ENCODE assay signal across 19 cellular contexts in genomic region chr5:146441896-146442295, GRCh38. TPM values are rescaled to one million over a fixed set of nuclear protein-coding genes. Genes with fewer than 3 reads are reported as not detected.
DNase-seq lines count a peak whose midpoint lies in the region; ATAC-seq and TF ChIP-seq lines count a peak whose summit lies in the region.
"Had no signal": no experiment of that assay in that cellular context is flagged by ENCODE, and none has a peak within 500 bp of the region (broad histone marks: within the 10 kb centered on the region; RNA-seq: fewer than 3 reads in every experiment).

No MANE protein-coding gene starts in this region.

- intact Hi-C loops in mammary epithelial cell (cut with micrococcal nuclease), result no loop called here
- intact Hi-C loops in MCF 10A (cut with micrococcal nuclease), result no loop called here

- BruUV-seq in mammary epithelial cell (replicated peaks; lab: Mats Ljungman, UMichigan) (no TSS peak), MCF 10A (replicated peaks; lab: Mats Ljungman, UMichigan) (no TSS peak)

- TF ChIP-seq CTCF in mammary epithelial cell (conservative IDR thresholded peaks at IDR 0.05 in 1 of 2, IDR thresholded peaks at IDR 0.05 in 1 of 2; ENCODE audit: extremely low read depth in 1 of 2, insufficient read depth in 1 of 2, low read depth in 1 of 2, low read length in 2 of 2) (no peak), MCF 10A (IDR thresholded peaks at IDR 0.05; ENCODE audit: unreplicated experiment) (no peak), foreskin keratinocyte (conservative IDR thresholded peaks at IDR 0.05) (no peak), type B pancreatic cell (conservative IDR thresholded peaks at IDR 0.05) (no peak), GM10248 (IDR thresholded peaks at IDR 0.05; ENCODE audit: control extremely low read depth, extremely low read depth, low read depth, missing control alignments) (no peak)

- WGBS in mammary epithelial cell (ENCODE audit: low coverage, missing lambda C conversion rate), result 58% methylated on average over 2 of the region's 2 CpGs

- POLR2A ChIA-PET in MCF 10A (lab: Yijun Ruan, JAX), result interaction anchor here (0.6 to 1.7 kb wide), 2 partner anchors 8 to 1250 kb away, joined by 3 to 4 read pairs; no protein-coding TSS in a partner anchor
- POLR2A ChIA-PET in GM10248 (lab: Yijun Ruan, JAX), result no interaction called here

- no peak overlapping the region for H2AFZ ChIP-seq in mammary epithelial cell (ENCODE audit: low read depth, low read length)

- H3K79me2 ChIP-seq in mammary epithelial cell (ENCODE audit: insufficient read depth, low read length), result no peaks in the 10 kb centered on the region

- H3K36me3 Mint-ChIP-seq in MCF 10A (ENCODE audit: insufficient read depth, unreplicated experiment) (peaks cover 6% of the 10 kb centered on the region), type B pancreatic cell (no peaks in the 10 kb centered on the region)

- H3K4me1 ChIP-seq in mammary epithelial cell (ENCODE audit: insufficient read depth, low read length) (peaks cover 13% of the 10 kb centered on the region), foreskin keratinocyte (peaks cover 15% of the 10 kb centered on the region)
- H3K4me1 ChIP-seq: BE2C had no signal

- DNase-seq in mammary epithelial cell (peak; percentile 67), MCF 10A (ENCODE audit: unreplicated experiment) (no peak), amniotic epithelial cell (ENCODE audit: low read depth) (peak; percentile 17), foreskin keratinocyte (peak; percentile 59 to 83), HCEC 1CT (no peak), type B pancreatic cell (ENCODE audit: extremely low spot score, unreplicated experiment) (no peak), GM10248 (ENCODE audit: extremely low spot score) (no peak), DMS153 (lab: John Stamatoyannopoulos, UW) (no peak)
- DNase-seq: BE2C; CD4-positive, alpha-beta T cell; GDM1; GOT3; MM.1S; NCI-H1092 treated with DMSO at 0.1 percent for 48 hours; NCI-H1694 treated with DMSO at 0.1 percent for 48 hours; NCI-H69; NK-92 treated with Interleukin-12 subunit alpha and Interleukin-12 subunit beta, amount 100 ng/mL, for 24 hours had no signal

- H3K4me3 Mint-ChIP-seq in MCF 10A (ENCODE audit: unreplicated experiment) (no peak overlapping the region), type B pancreatic cell (no peak overlapping the region)
- H3K4me3 Mint-ChIP-seq: CD4-positive, alpha-beta T cell had no signal

- H3K4me1 Mint-ChIP-seq in MCF 10A (ENCODE audit: insufficient read depth, unreplicated experiment) (no peaks in the 10 kb centered on the region), type B pancreatic cell (ENCODE audit: unreplicated experiment) (no peaks in the 10 kb centered on the region)

- ATAC-seq in foreskin keratinocyte, result peak; percentile 82
- ATAC-seq: Right ventricle myocardium inferior had no signal

- no peaks in the 10 kb centered on the region for H3K36me3 ChIP-seq in mammary epithelial cell (ENCODE audit: insufficient read depth, low read length)
- H3K36me3 ChIP-seq: BE2C had no signal

- no peak overlapping the region for H3K27ac Mint-ChIP-seq in MCF 10A (ENCODE audit: low read depth, unreplicated experiment)
- H3K27ac Mint-ChIP-seq in type B pancreatic cell, result no peak overlapping the region
- H3K27ac Mint-ChIP-seq: CD4-positive, alpha-beta T cell had no signal

- H4K20me1 ChIP-seq in mammary epithelial cell (ENCODE audit: insufficient read depth, low read length), result no peaks in the 10 kb centered on the region

- H3K9me3 Mint-ChIP-seq in MCF 10A (ENCODE audit: unreplicated experiment) (no peaks in the 10 kb centered on the region), type B pancreatic cell (no peaks in the 10 kb centered on the region)
- H3K9me3 Mint-ChIP-seq: CD4-positive, alpha-beta T cell had no signal

- no peak overlapping the region for H3K4me3 ChIP-seq in mammary epithelial cell (replicated peaks in 1 of 3; ENCODE audit: insufficient read depth in 1 of 3, low read depth in 2 of 3, low read length in 3 of 3)

- CTCF ChIA-PET in mammary epithelial cell (lab: Charles Lee; ENCODE audit: low non-redundant PET) (no interaction called here), MCF 10A (lab: Yijun Ruan, JAX) (interaction anchor here (1.6 to 6.3 kb wide), 2 partner anchors 9 to 14 kb away, joined by 5 to 47 read pairs; no protein-coding TSS in a partner anchor), GM10248 (lab: Yijun Ruan, JAX) (interaction anchor here (1.1 to 2.1 kb wide), 5 partner anchors 8 to 152 kb away, joined by 3 to 6 read pairs (median 4); no protein-coding TSS in a partner anchor)

- no peak overlapping the region for H3K4me2 ChIP-seq in mammary epithelial cell (ENCODE audit: insufficient read depth, low read depth, low read length)

- in situ Hi-C loops in mammary epithelial cell (cut with MboI; ENCODE audit: low sequenced_read_pairs in 2 of 2), result no loop called here

- no peaks in the 10 kb centered on the region for H3K27me3 Mint-ChIP-seq in MCF 10A (ENCODE audit: insufficient read depth, unreplicated experiment)
- H3K27me3 Mint-ChIP-seq in type B pancreatic cell, result peaks cover 40% of the 10 kb centered on the region

- no peak overlapping the region for H3K27ac ChIP-seq in mammary epithelial cell (ENCODE audit: insufficient read depth, low read depth, low read length)
- no peak overlapping the region for H3K27ac ChIP-seq in foreskin keratinocyte
- H3K27ac ChIP-seq: 22Rv1 had no signal

- dilution Hi-C loops in mammary epithelial cell (cut with HindIII; ENCODE audit: low sequenced_read_pairs), result no loop called here

- H3K9me3 ChIP-seq in mammary epithelial cell (replicated peaks; ENCODE audit: insufficient read depth, low read length), result no peaks in the 10 kb centered on the region
- H3K9me3 ChIP-seq: BE2C had no signal

- no peak overlapping the region for H3K9ac ChIP-seq in mammary epithelial cell (ENCODE audit: insufficient read depth, low read length)

- no peaks in the 10 kb centered on the region for H3K27me3 ChIP-seq in mammary epithelial cell (ENCODE audit: insufficient read depth, low read length)
- H3K27me3 ChIP-seq in foreskin keratinocyte, result no peaks in the 10 kb centered on the region

RNA-seq across cellular contexts. Expression of gene TCERG1, which starts 5.2 kb away (rescaled TPM):
- total RNA-seq in mammary epithelial cell, result 10 to 100 TPM; 53.8 to 78.0 TPM
- polyA plus RNA-seq in mammary epithelial cell, result 54.0 TPM
- 81.1 TPM for polyA minus RNA-seq in mammary epithelial cell
- total RNA-seq in MCF 10A (2022), result 128 and 134 TPM in 2 replicates
- total RNA-seq in foreskin keratinocyte, result 59.0 and 68.1 TPM in 2 replicates
- polyA plus RNA-seq in foreskin keratinocyte, result 26.4 and 33.1 TPM in 2 replicates
- total RNA-seq in type B pancreatic cell (ENCODE audit: low replicate concordance), result 72.8 and 101 TPM in 2 replicates

Comparison
In these comparisons a context has a peak if more than half of its experiments do, and no peak if none do; other contexts are left out.
1. DNase-seq: peak in mammary epithelial cell (single experiment), amniotic epithelial cell (single experiment) and foreskin keratinocyte (2 of 2); none in MCF 10A (single experiment), HCEC 1CT (single experiment), type B pancreatic cell (single experiment), GM10248 (single experiment) and DMS153 (single experiment).